26 cellular contexts compared by ENCODE assay signal in the genomic region with DNA sequence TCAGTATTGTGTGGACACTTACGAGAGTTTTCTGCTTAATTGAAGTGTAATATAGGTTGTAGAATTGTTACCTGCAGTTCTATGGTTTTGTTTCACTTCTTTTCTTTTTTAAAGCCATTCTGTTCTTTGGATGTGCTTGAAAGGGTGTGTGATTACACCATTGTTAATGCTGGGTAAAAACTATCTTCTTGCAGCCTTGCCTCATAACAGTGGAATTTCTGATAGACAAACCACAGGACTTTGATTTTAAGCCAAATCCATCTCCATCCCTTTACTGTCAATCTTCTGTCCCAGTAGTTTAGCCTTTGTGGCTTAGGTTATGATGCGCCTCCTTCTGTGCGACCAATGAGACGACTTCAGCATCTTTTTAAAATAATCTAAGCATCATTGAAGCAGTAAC.
A peak's percentile ranks its signal among the peaks of the same experiment; 100 is the strongest.
DNase-seq lines count a peak whose midpoint lies in the region; ATAC-seq, FAIRE-seq and TF ChIP-seq lines count a peak whose summit lies in the region.
"Had no signal": no experiment of that assay in that cellular context is flagged by ENCODE, and none has a peak within 500 bp of the region (broad histone marks: within the 10 kb centered on the region; RNA-seq: fewer than 3 reads in every experiment).

No MANE protein-coding gene starts in this region.

- CTCF ChIA-PET in GM10248 (lab: Yijun Ruan, JAX): no interaction called here

- no peak overlapping the region for H3K4me3 ChIP-seq in AG10803 (ENCODE audit: low read length)
- no peak overlapping the region for H3K4me3 ChIP-seq in epithelial cell of proximal tubule (ENCODE audit: low read depth, low read length)
- H3K4me3 ChIP-seq in mesenchymal stem cell (ENCODE audit: insufficient read depth in 1 of 2, low read depth in 1 of 2, low read length in 2 of 2): no peak overlapping the region
- H3K4me3 ChIP-seq: gastroesophageal sphincter, K562, spleen, tibial nerve had no signal

- H3K4me1 ChIP-seq in mesenchymal stem cell (ENCODE audit: control insufficient read depth, insufficient read depth, low read depth, low read length): peaks cover 4% of the 10 kb centered on the region
- H3K4me1 ChIP-seq: Caco-2, gastroesophageal sphincter, spleen had no signal

- no peak overlapping the region for H3K18ac ChIP-seq in mesenchymal stem cell (ENCODE audit: low read depth in 1 of 2, low read length in 2 of 2)

- no peaks in the 10 kb centered on the region for H3K79me1 ChIP-seq in mesenchymal stem cell (replicated peaks; ENCODE audit: low read length, poor library complexity, severe bottlenecking)

- no peak overlapping the region for H4K91ac ChIP-seq in mesenchymal stem cell (ENCODE audit: low read length)

- DNase-seq in AG10803 (ENCODE audit: low read depth): peak; percentile 17
- peak; percentile 26 for DNase-seq in RCC 7860 (ENCODE audit: low spot score)
- DNase-seq in epithelial cell of proximal tubule (ENCODE audit: low read depth): peak; percentile 25
- DNase-seq in mesenchymal stem cell: peak; percentile 42
- no peak for DNase-seq in GM10248 (ENCODE audit: extremely low spot score)
- no peak for DNase-seq in NCI-H2029 treated with DMSO at 0.1 percent for 48 hours (lab: John Stamatoyannopoulos, UW)
- DNase-seq in mesenteric fat pad (ENCODE audit: low spot score): no peak
- DNase-seq: activated B cell treated with CpG ODN at 0.5 μM for 24 hours; activated CD4-positive, alpha-beta T cell treated with anti-CD3 and anti-CD28 coated beads, Interleukin-2, amount 50 U/mL, for 4 hours; activated CD8-positive, alpha-beta memory T cell treated with anti-CD3 and anti-CD28 coated beads, Interleukin-2, amount 50 U/mL, for 4 hours; Caco-2; cortex of kidney; H9; kidney; NCI-H1436 treated with DMSO at 0.1 percent for 48 hours; NCI-H524 treated with DMSO at 0.1 percent for 48 hours; occipital lobe; RPMI8226; spleen; stimulated activated CD4-positive, alpha-beta T cell treated with anti-CD3 and anti-CD28 coated beads, Interleukin-4, amount 100 ng/mL, for 24 hours had no signal

- H3K9ac ChIP-seq in mesenchymal stem cell (ENCODE audit: low read length): no peak overlapping the region

- 76% methylated on average over 4 of the region's 4 CpGs for WGBS in mesenchymal stem cell

- H2BK12ac ChIP-seq in mesenchymal stem cell (ENCODE audit: low read length in 2 of 2): no peak overlapping the region

- ATAC-seq in GM21381 (IDR thresholded peaks at IDR 0.05; ENCODE audit: unreplicated experiment): no peak
- ATAC-seq: gastroesophageal sphincter, K562, SK-N-SH treated with all-trans-retinoic acid at 6 μM for 48 hours had no signal

- POLR2A ChIA-PET in GM10248 (lab: Yijun Ruan, JAX): no interaction called here

- H4K8ac ChIP-seq in mesenchymal stem cell (ENCODE audit: low read length): no peak overlapping the region

- peaks cover 5 to 6% of the 10 kb centered on the region in 2 experiments for H3K36me3 ChIP-seq in mesenchymal stem cell (ENCODE audit: control insufficient read depth in 1 of 2, insufficient read depth in 2 of 2, low read depth in 1 of 2, low read length in 2 of 2)

- H3K27me3 ChIP-seq in mesenchymal stem cell (ENCODE audit: control insufficient read depth in 1 of 2, insufficient read depth in 1 of 2, low read length in 2 of 2): no peaks in the 10 kb centered on the region
- H3K27me3 ChIP-seq: gastroesophageal sphincter, spleen, tibial nerve had no signal

- H2BK5ac ChIP-seq in mesenchymal stem cell (ENCODE audit: low read depth, low read length, poor library complexity, severe bottlenecking): no peak overlapping the region

- no peak overlapping the region for H3K4ac ChIP-seq in mesenchymal stem cell (ENCODE audit: low read depth in 1 of 2, low read length in 2 of 2)

- no peak overlapping the region for H3K23ac ChIP-seq in mesenchymal stem cell (ENCODE audit: low read length in 2 of 2)

- H3K27ac ChIP-seq in mesenchymal stem cell (ENCODE audit: low read length, poor library complexity, severe bottlenecking): peak overlapping the region; percentile 84
- H3K27ac ChIP-seq: gastroesophageal sphincter, spleen, tibial nerve had no signal

- no peak overlapping the region for H2AK5ac ChIP-seq in mesenchymal stem cell (ENCODE audit: low read length, severe bottlenecking)

- H2AFZ ChIP-seq in mesenchymal stem cell (ENCODE audit: low read depth, low read length): no peak overlapping the region

- no peak for TF ChIP-seq CTCF in AG10803 (conservative IDR thresholded peaks at IDR 0.05; ENCODE audit: low read length)
- no peak for TF ChIP-seq CTCF in epithelial cell of proximal tubule (conservative IDR thresholded peaks at IDR 0.05; ENCODE audit: low read depth, low read length)
- TF ChIP-seq CTCF in GM10248 (IDR thresholded peaks at IDR 0.05; ENCODE audit: control extremely low read depth, extremely low read depth, low read depth, missing control alignments): no peak

- no peak overlapping the region for H3K14ac ChIP-seq in mesenchymal stem cell (ENCODE audit: low read length in 2 of 2)

- no peaks in the 10 kb centered on the region for H3K9me3 ChIP-seq in mesenchymal stem cell (ENCODE audit: control insufficient read depth, low read length)
- H3K9me3 ChIP-seq: Caco-2, gastroesophageal sphincter had no signal

- FAIRE-seq in RCC 7860 (lab: Jason Lieb, UNC): no peak
- FAIRE-seq: A204.1, K562, kidney had no signal

- no peak overlapping the region for H2BK120ac ChIP-seq in mesenchymal stem cell (ENCODE audit: low read depth, low read length)

- no peak overlapping the region for H3K4me2 ChIP-seq in mesenchymal stem cell (ENCODE audit: low read length, poor library complexity, severe bottlenecking)

- H2BK15ac ChIP-seq in mesenchymal stem cell (ENCODE audit: low read depth, poor library complexity, severe bottlenecking): no peak overlapping the region

Comparison
In these comparisons a context has a peak if more than half of its experiments do, and no peak if none do; other contexts are left out.
1. DNase-seq: peak in AG10803 (single experiment), RCC 7860 (single experiment), epithelial cell of proximal tubule (single experiment) and mesenchymal stem cell (single experiment); none in GM10248 (single experiment), NCI-H2029 treated with DMSO at 0.1 percent for 48 hours (single experiment) and mesenteric fat pad (single experiment).